2 cellular contexts compared by ENCODE assay signal in the genomic region with DNA sequence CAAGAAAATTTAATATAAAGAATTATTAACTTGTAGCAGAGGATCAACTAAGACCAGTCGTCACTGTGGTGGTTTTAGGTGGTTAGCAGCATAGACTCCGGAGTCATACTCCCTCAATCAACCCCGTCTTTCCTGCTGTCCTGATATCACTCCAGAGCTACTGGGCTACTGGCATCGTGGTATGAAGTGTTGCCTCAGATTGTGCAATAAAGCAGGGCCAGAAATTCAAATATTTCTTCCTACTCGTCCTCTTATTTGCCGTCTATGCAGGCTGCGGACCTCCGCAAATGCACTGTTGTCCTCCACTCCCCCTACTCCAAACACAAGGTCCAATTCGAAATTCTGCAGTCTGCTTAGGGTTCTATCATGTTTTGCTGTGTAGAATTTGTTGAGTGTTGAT.
A peak's percentile ranks its signal among the peaks of the same experiment; 100 is the strongest.
TF ChIP-seq lines count a peak whose summit lies in the region.

No MANE protein-coding gene starts in this region.

TF ChIP-seq in IMR-90, 13 proteins besides CTCF, POLR2A, EP300 and RAD21:
- peak; percentile 34; the same call in 1 of the 2 replicates for TF ChIP-seq CEBPB (IDR thresholded peaks at IDR 0.05; ENCODE audit: low read depth, low read length)
- no peak for TF ChIP-seq MAZ (IDR thresholded peaks at IDR 0.05; ENCODE audit: borderline replicate concordance, low read depth, low read length)

TF ChIP-seq in K562, 482 proteins besides CTCF, POLR2A, EP300 and RAD21:
- no peak for TF ChIP-seq POLR3A (IDR thresholded peaks at IDR 0.05; ENCODE audit: borderline replicate concordance, extremely low read depth, insufficient read depth, insufficient read length)
- TF ChIP-seq TRIM24 (IDR thresholded peaks at IDR 0.05), result peak in 1 of 2 experiments; percentile 30; a peak in 1 of 4 replicates
- TF ChIP-seq RBM34 (IDR thresholded peaks at IDR 0.05; ENCODE audit: borderline replicate concordance, insufficient read depth, low read length), result no peak
- TF ChIP-seq TEAD1 (CRISPR knock-in tag; IDR thresholded peaks at IDR 0.05), result no peak
- peak; percentile 69 for TF ChIP-seq CEBPG (CRISPR knock-in tag; IDR thresholded peaks at IDR 0.05)
- peak; percentile 35 to 68; a peak in 2 of 4 replicates for TF ChIP-seq CEBPG (tag; conservative IDR thresholded peaks at IDR 0.05 in 1 of 2, IDR thresholded peaks at IDR 0.05 in 1 of 2)
- no peak for TF ChIP-seq PURB (CRISPR knock-in tag; IDR thresholded peaks at IDR 0.05; ENCODE audit: low read depth)
- peak; percentile 87 for TF ChIP-seq CEBPB (tag; IDR thresholded peaks at IDR 0.05)
- TF ChIP-seq, protein P1, sequence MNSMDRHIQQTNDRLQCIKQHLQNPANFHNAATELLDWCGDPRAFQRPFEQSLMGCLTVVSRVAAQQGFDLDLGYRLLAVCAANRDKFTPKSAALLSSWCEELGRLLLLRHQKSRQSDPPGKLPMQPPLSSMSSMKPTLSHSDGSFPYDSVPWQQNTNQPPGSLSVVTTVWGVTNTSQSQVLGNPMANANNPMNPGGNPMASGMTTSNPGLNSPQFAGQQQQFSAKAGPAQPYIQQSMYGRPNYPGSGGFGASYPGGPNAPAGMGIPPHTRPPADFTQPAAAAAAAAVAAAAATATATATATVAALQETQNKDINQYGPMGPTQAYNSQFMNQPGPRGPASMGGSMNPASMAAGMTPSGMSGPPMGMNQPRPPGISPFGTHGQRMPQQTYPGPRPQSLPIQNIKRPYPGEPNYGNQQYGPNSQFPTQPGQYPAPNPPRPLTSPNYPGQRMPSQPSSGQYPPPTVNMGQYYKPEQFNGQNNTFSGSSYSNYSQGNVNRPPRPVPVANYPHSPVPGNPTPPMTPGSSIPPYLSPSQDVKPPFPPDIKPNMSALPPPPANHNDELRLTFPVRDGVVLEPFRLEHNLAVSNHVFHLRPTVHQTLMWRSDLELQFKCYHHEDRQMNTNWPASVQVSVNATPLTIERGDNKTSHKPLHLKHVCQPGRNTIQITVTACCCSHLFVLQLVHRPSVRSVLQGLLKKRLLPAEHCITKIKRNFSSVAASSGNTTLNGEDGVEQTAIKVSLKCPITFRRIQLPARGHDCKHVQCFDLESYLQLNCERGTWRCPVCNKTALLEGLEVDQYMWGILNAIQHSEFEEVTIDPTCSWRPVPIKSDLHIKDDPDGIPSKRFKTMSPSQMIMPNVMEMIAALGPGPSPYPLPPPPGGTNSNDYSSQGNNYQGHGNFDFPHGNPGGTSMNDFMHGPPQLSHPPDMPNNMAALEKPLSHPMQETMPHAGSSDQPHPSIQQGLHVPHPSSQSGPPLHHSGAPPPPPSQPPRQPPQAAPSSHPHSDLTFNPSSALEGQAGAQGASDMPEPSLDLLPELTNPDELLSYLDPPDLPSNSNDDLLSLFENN (IDR thresholded peaks at IDR 0.05; ENCODE audit: low read depth in 2 of 2, low read length in 2 of 2), result no peak
- TF ChIP-seq ZKSCAN1 (IDR thresholded peaks at IDR 0.05; ENCODE audit: low read depth, low read length), result no peak
- no peak for TF ChIP-seq MYNN (IDR thresholded peaks at IDR 0.05)
- no peak for TF ChIP-seq MYNN (CRISPR knock-in tag; IDR thresholded peaks at IDR 0.05)
TF ChIP-seq in K562: peak in this region for 3.
